1 cellular context compared by ENCODE assay signal in the genomic region with DNA sequence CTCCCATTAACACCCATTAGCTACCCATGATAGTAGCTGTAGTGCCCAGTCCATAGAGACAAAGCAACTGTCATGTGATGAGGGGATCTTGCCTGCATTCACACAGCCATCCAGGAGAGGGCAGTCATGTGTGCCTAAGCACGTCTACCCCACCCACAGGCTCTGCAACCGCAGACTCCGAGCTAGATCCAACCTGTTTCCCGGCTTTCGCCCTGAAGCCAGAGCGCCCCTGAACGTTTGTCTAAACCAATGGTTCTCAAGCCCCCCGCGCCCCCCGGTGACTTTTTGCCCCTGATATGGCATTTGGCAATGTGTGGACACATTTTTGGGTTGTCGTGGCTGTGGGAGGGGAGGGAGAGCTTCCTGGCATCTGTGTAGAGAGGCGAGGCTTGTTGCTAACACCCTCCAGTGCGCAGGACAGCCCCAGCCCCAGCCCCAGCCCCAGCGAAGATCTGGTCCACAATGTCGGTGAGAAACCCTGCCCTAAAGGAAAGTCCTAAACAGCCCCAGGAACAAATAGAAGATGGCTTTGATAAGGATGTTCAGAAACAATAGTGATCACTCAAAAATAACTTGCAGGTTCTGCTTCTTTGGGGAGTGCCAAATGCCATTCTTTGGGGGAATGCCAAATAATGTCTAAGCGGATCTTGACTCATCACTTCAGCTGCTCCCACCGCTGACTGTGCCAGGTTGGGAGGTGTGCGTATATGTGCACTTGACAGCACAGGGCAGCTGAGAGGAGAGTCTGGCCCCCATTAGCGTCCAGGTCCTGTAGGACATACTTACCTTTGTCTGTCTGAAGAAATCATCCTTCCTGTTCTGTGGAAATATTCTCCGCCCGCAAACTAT.
TF ChIP-seq lines count a peak whose summit lies in the region.

No MANE protein-coding gene starts in this region.

TF ChIP-seq in HEK293, 187 proteins besides CTCF, POLR2A, EP300 and RAD21 (continued from another document and continues in another):
- TF ChIP-seq, protein P1, sequence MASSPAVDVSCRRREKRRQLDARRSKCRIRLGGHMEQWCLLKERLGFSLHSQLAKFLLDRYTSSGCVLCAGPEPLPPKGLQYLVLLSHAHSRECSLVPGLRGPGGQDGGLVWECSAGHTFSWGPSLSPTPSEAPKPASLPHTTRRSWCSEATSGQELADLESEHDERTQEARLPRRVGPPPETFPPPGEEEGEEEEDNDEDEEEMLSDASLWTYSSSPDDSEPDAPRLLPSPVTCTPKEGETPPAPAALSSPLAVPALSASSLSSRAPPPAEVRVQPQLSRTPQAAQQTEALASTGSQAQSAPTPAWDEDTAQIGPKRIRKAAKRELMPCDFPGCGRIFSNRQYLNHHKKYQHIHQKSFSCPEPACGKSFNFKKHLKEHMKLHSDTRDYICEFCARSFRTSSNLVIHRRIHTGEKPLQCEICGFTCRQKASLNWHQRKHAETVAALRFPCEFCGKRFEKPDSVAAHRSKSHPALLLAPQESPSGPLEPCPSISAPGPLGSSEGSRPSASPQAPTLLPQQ (tag by site-specific recombination; IDR thresholded peaks at IDR 0.05) = peak; percentile 15; the same call in 1 of the 2 replicates
- no peak for TF ChIP-seq ZNF138 (tag by site-specific recombination; IDR thresholded peaks at IDR 0.05; ENCODE audit: borderline replicate concordance)
- 0 out of 2 replicates have a peak, but pooled peaks have one; percentile 25 for TF ChIP-seq TRIM28 (IDR thresholded peaks at IDR 0.05; ENCODE audit: borderline replicate concordance, low read length)
- no peak for TF ChIP-seq MZF1 (tag by site-specific recombination; IDR thresholded peaks at IDR 0.05; ENCODE audit: borderline replicate concordance)
- 0 out of 2 replicates have a peak, but pooled peaks have one; percentile 7 for TF ChIP-seq ZEB2 (tag by site-specific recombination; IDR thresholded peaks at IDR 0.05)
- TF ChIP-seq EGR2 (tag by site-specific recombination; IDR thresholded peaks at IDR 0.05; ENCODE audit: low read depth) = peak; percentile 66
- TF ChIP-seq, protein P2, sequence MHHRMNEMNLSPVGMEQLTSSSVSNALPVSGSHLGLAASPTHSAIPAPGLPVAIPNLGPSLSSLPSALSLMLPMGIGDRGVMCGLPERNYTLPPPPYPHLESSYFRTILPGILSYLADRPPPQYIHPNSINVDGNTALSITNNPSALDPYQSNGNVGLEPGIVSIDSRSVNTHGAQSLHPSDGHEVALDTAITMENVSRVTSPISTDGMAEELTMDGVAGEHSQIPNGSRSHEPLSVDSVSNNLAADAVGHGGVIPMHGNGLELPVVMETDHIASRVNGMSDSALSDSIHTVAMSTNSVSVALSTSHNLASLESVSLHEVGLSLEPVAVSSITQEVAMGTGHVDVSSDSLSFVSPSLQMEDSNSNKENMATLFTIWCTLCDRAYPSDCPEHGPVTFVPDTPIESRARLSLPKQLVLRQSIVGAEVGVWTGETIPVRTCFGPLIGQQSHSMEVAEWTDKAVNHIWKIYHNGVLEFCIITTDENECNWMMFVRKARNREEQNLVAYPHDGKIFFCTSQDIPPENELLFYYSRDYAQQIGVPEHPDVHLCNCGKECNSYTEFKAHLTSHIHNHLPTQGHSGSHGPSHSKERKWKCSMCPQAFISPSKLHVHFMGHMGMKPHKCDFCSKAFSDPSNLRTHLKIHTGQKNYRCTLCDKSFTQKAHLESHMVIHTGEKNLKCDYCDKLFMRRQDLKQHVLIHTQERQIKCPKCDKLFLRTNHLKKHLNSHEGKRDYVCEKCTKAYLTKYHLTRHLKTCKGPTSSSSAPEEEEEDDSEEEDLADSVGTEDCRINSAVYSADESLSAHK (tag by site-specific recombination; IDR thresholded peaks at IDR 0.05) = no peak
- no peak for TF ChIP-seq ZNF366 (tag by site-specific recombination; conservative IDR thresholded peaks at IDR 0.05)
- TF ChIP-seq ZNF843 (tag by site-specific recombination; IDR thresholded peaks at IDR 0.05) = no peak; the same call in 1 of the 2 replicates
- TF ChIP-seq MYNN (tag by site-specific recombination; IDR thresholded peaks at IDR 0.05; ENCODE audit: borderline replicate concordance) = no peak
- TF ChIP-seq ZFHX2 (tag by site-specific recombination; conservative IDR thresholded peaks at IDR 0.05) = peak; percentile 72
- no peak for TF ChIP-seq HOXA7 (CRISPR knock-in tag; IDR thresholded peaks at IDR 0.05; ENCODE audit: borderline replicate concordance)
- TF ChIP-seq, protein P3, sequence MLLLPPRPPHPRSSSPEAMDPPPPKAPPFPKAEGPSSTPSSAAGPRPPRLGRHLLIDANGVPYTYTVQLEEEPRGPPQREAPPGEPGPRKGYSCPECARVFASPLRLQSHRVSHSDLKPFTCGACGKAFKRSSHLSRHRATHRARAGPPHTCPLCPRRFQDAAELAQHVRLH (tag by site-specific recombination; IDR thresholded peaks at IDR 0.05) = peak; percentile 77
- TF ChIP-seq ZNF391 (tag by site-specific recombination; IDR thresholded peaks at IDR 0.05; ENCODE audit: borderline replicate concordance, low read depth) = no peak
- no peak for TF ChIP-seq ZNF529 (tag by site-specific recombination; IDR thresholded peaks at IDR 0.05; ENCODE audit: insufficient replicate concordance)
- TF ChIP-seq ZNF184 (tag by site-specific recombination; IDR thresholded peaks at IDR 0.05) = 0 out of 2 replicates have a peak, but pooled peaks have one; percentile 10
- TF ChIP-seq ZSCAN30 (tag by site-specific recombination; IDR thresholded peaks at IDR 0.05) = 0 out of 2 replicates have a peak, but pooled peaks have one; percentile 55
- TF ChIP-seq ZNF155 (tag by site-specific recombination; IDR thresholded peaks at IDR 0.05) = no peak
- TF ChIP-seq, protein P4, sequence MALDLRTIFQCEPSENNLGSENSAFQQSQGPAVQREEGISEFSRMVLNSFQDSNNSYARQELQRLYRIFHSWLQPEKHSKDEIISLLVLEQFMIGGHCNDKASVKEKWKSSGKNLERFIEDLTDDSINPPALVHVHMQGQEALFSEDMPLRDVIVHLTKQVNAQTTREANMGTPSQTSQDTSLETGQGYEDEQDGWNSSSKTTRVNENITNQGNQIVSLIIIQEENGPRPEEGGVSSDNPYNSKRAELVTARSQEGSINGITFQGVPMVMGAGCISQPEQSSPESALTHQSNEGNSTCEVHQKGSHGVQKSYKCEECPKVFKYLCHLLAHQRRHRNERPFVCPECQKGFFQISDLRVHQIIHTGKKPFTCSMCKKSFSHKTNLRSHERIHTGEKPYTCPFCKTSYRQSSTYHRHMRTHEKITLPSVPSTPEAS (tag by site-specific recombination; IDR thresholded peaks at IDR 0.05) = peak; percentile 15; the same call in 1 of the 2 replicates
- peak; percentile 89 for TF ChIP-seq ZNF600 (tag by site-specific recombination; IDR thresholded peaks at IDR 0.05)
- TF ChIP-seq, protein P5, sequence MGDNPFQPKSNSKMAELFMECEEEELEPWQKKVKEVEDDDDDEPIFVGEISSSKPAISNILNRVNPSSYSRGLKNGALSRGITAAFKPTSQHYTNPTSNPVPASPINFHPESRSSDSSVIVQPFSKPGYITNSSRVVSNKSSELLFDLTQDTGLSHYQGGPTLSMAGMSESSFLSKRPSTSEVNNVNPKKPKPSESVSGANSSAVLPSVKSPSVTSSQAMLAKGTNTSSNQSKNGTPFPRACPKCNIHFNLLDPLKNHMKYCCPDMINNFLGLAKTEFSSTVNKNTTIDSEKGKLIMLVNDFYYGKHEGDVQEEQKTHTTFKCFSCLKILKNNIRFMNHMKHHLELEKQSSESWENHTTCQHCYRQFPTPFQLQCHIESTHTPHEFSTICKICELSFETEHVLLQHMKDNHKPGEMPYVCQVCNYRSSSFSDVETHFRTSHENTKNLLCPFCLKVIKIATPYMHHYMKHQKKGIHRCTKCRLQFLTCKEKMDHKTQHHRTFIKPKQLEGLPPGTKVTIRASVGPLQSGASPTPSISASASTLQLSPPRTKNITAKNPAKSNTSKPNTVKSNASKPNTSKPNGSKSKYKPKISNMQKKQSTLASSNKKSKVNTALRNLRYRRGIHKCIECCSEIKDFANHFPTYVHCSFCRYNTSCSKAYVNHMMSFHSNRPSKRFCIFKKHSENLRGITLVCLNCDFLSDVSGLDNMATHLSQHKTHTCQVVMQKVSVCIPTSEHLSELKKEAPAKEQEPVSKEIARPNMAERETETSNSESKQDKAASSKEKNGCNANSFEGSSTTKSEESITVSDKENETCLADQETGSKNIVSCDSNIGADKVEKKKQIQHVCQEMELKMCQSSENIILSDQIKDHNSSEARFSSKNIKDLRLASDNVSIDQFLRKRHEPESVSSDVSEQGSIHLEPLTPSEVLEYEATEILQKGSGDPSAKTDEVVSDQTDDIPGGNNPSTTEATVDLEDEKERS (tag by site-specific recombination; IDR thresholded peaks at IDR 0.05) = no peak
- peak; percentile 96 for TF ChIP-seq SCRT2 (tag by site-specific recombination; IDR thresholded peaks at IDR 0.05)
- peak; percentile 56; the same call in 1 of the 2 replicates for TF ChIP-seq ZNF660 (tag by site-specific recombination; IDR thresholded peaks at IDR 0.05)
- no peak for TF ChIP-seq ZNF585B (tag by site-specific recombination; IDR thresholded peaks at IDR 0.05)
- TF ChIP-seq ZNF266 (tag by site-specific recombination; IDR thresholded peaks at IDR 0.05; ENCODE audit: low read depth) = no peak
- TF ChIP-seq ZBTB20 (tag by site-specific recombination; IDR thresholded peaks at IDR 0.05) = peak; percentile 87
- TF ChIP-seq, protein P6, sequence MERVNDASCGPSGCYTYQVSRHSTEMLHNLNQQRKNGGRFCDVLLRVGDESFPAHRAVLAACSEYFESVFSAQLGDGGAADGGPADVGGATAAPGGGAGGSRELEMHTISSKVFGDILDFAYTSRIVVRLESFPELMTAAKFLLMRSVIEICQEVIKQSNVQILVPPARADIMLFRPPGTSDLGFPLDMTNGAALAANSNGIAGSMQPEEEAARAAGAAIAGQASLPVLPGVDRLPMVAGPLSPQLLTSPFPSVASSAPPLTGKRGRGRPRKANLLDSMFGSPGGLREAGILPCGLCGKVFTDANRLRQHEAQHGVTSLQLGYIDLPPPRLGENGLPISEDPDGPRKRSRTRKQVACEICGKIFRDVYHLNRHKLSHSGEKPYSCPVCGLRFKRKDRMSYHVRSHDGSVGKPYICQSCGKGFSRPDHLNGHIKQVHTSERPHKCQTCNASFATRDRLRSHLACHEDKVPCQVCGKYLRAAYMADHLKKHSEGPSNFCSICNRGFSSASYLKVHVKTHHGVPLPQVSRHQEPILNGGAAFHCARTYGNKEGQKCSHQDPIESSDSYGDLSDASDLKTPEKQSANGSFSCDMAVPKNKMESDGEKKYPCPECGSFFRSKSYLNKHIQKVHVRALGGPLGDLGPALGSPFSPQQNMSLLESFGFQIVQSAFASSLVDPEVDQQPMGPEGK (tag by site-specific recombination; IDR thresholded peaks at IDR 0.05) = peak; percentile 43; the same call in 1 of the 2 replicates
- TF ChIP-seq, protein P7, sequence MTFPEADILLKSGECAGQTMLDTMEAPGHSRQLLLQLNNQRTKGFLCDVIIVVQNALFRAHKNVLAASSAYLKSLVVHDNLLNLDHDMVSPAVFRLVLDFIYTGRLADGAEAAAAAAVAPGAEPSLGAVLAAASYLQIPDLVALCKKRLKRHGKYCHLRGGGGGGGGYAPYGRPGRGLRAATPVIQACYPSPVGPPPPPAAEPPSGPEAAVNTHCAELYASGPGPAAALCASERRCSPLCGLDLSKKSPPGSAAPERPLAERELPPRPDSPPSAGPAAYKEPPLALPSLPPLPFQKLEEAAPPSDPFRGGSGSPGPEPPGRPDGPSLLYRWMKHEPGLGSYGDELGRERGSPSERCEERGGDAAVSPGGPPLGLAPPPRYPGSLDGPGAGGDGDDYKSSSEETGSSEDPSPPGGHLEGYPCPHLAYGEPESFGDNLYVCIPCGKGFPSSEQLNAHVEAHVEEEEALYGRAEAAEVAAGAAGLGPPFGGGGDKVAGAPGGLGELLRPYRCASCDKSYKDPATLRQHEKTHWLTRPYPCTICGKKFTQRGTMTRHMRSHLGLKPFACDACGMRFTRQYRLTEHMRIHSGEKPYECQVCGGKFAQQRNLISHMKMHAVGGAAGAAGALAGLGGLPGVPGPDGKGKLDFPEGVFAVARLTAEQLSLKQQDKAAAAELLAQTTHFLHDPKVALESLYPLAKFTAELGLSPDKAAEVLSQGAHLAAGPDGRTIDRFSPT (tag by site-specific recombination; IDR thresholded peaks at IDR 0.05) = 0 out of 2 replicates have a peak, but pooled peaks have one; percentile 21
- TF ChIP-seq GLI4 (tag by site-specific recombination; IDR thresholded peaks at IDR 0.05) = no peak
- no peak for TF ChIP-seq ZNF133 (tag by site-specific recombination; IDR thresholded peaks at IDR 0.05)
- TF ChIP-seq ZNF426 (tag by site-specific recombination; IDR thresholded peaks at IDR 0.05) = no peak
- TF ChIP-seq ZNF549 (tag by site-specific recombination; IDR thresholded peaks at IDR 0.05) = no peak
- 0 out of 2 replicates have a peak, but pooled peaks have one; percentile 30 for TF ChIP-seq ZBTB8A (tag by site-specific recombination; IDR thresholded peaks at IDR 0.05)
- peak; percentile 71 for TF ChIP-seq ZNF335 (tag by site-specific recombination; conservative IDR thresholded peaks at IDR 0.05)
- no peak for TF ChIP-seq ZNF311 (tag by site-specific recombination; IDR thresholded peaks at IDR 0.05; ENCODE audit: borderline replicate concordance)
- TF ChIP-seq ZNF350 (tag by site-specific recombination; IDR thresholded peaks at IDR 0.05) = no peak
- TF ChIP-seq, protein P8, sequence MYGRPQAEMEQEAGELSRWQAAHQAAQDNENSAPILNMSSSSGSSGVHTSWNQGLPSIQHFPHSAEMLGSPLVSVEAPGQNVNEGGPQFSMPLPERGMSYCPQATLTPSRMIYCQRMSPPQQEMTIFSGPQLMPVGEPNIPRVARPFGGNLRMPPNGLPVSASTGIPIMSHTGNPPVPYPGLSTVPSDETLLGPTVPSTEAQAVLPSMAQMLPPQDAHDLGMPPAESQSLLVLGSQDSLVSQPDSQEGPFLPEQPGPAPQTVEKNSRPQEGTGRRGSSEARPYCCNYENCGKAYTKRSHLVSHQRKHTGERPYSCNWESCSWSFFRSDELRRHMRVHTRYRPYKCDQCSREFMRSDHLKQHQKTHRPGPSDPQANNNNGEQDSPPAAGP (tag by site-specific recombination; IDR thresholded peaks at IDR 0.05) = 0 out of 2 replicates have a peak, but pooled peaks have one; percentile 53
- TF ChIP-seq ZNF561 (tag by site-specific recombination; IDR thresholded peaks at IDR 0.05; ENCODE audit: borderline replicate concordance) = 0 out of 2 replicates have a peak, but pooled peaks have one; percentile 21
- TF ChIP-seq, protein P9, sequence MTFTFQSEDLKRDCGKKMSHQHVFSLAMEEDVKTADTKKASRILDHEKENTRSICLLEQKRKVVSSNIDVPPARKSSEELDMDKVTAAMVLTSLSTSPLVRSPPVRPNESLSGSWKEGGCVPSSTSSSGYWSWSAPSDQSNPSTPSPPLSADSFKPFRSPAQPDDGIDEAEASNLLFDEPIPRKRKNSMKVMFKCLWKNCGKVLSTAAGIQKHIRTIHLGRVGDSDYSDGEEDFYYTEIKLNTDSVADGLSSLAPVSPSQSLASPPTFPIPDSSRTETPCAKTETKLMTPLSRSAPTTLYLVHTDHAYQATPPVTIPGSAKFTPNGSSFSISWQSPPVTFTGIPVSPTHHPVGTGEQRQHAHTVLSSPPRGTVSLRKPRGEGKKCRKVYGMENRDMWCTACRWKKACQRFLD (tag by site-specific recombination; IDR thresholded peaks at IDR 0.05) = no peak
- no peak for TF ChIP-seq FEZF1 (tag by site-specific recombination; IDR thresholded peaks at IDR 0.05)
- TF ChIP-seq ZNF416 (tag by site-specific recombination; IDR thresholded peaks at IDR 0.05) = no peak
- TF ChIP-seq, protein P10, sequence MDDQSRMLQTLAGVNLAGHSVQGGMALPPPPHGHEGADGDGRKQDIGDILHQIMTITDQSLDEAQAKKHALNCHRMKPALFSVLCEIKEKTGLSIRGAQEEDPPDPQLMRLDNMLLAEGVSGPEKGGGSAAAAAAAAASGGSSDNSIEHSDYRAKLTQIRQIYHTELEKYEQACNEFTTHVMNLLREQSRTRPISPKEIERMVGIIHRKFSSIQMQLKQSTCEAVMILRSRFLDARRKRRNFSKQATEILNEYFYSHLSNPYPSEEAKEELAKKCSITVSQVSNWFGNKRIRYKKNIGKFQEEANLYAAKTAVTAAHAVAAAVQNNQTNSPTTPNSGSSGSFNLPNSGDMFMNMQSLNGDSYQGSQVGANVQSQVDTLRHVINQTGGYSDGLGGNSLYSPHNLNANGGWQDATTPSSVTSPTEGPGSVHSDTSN (CRISPR knock-in tag; IDR thresholded peaks at IDR 0.05) = 0 out of 2 replicates have a peak, but pooled peaks have one; percentile 38
